Comparison of ENCODE assay signal across 8 cellular contexts in the genomic region with DNA sequence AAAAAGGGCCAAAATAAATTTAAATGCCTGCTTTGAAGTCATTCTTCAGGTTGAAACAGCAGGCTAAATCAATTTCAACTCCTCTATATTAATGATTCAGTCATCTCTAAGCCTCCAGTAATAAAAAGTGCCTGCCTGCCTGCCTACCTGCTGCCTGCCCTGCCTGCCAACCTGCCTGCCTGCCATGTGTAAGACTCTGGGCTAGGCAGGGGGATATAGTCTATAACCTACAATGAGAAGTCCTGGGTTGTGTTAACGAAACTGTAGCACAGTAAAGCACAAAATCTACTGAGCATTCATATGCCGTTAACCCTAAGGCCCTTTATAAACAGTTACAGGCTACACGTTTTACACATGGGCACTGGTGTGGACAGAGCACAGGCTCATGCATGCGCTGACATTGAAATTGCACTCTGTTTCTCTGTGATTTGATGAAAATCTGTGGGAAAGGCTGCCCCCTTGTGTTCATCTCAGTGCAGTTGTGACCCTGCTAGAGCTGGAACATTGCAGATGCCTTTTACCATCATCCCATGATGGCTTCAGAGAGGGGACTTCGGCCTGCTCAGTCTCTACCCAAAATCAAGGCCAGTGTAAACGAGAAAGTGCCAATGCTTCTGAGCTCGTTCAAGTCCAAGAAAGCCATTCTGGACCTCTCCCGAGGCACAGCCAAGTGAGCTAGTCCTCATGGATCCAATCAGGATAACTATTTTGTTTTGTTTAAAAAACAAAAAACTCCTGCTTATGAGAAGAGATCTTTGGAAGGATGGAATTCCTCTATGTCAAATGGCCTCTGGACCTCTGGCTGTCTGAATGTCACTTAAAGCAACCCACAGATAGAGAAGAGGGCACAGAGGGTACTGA.
DNase-seq lines count a peak whose midpoint lies in the region; ATAC-seq, FAIRE-seq and TF ChIP-seq lines count a peak whose summit lies in the region.

No MANE protein-coding gene starts in this region.

- peak; percentile 37 for DNase-seq in D721Med (ENCODE audit: insufficient read length, low spot score)
- peak; percentile 41 for DNase-seq in HPDE6-E6E7 (ENCODE audit: extremely low spot score)
- DNase-seq in OCI-M1 (lab: John Stamatoyannopoulos, UW): peak; percentile 79
- DNase-seq in activated T-cell treated with anti-CD3 and anti-CD28 coated beads for 48 hours (ENCODE audit: low read depth): peak; percentile 27
- DNase-seq in fibroblast of gingiva (ENCODE audit: low read depth): peak; percentile 64
- DNase-seq in superior temporal gyrus (ENCODE audit: extremely low spot score): peak; percentile 97

- H3K27me3 Mint-ChIP-seq in nephron (ENCODE audit: low read depth): no peaks in the 10 kb centered on the region

- peak overlapping the region in 2 of 3 experiments; percentile 38 to 51 for H3K27ac Mint-ChIP-seq in nephron

- ATAC-seq in GM21360 (IDR thresholded peaks at IDR 0.05; ENCODE audit: unreplicated experiment): peak; percentile 91

- H3K4me1 Mint-ChIP-seq in nephron: peaks cover 5% of the 10 kb centered on the region

- TF ChIP-seq CTCF in D721Med (IDR thresholded peaks at IDR 0.05; ENCODE audit: insufficient read depth, missing control alignments) (peak; percentile 84), nephron (IDR thresholded peaks at IDR 0.05; ENCODE audit: unreplicated experiment in 3 of 3) (peak; percentile 71 to 78 (median 76))

- FAIRE-seq in D721Med (lab: Jason Lieb, UNC): peak; percentile 64

- H3K4me3 Mint-ChIP-seq in nephron: no peak overlapping the region

- H3K9me3 Mint-ChIP-seq in nephron: no peaks in the 10 kb centered on the region

- no peaks in the 10 kb centered on the region for H3K36me3 Mint-ChIP-seq in nephron (ENCODE audit: low read depth)

Comparison
In these comparisons a context has a peak if more than half of its experiments do, and no peak if none do; other contexts are left out.
1. Peak in every context shown above with its lines: DNase-seq and ATAC-seq.
2. DNase-seq: peak in every context shown above with its lines; median percentile 97 in superior temporal gyrus; 79 in OCI-M1; 64 in fibroblast of gingiva; 41 in HPDE6-E6E7; 37 in D721Med; 27 in activated T-cell treated with anti-CD3 and anti-CD28 coated beads for 48 hours.